ENCODE assay signal across 10 cellular contexts in genomic region chr15:31365032-31365654, GRCh38. TPM values are rescaled to one million over a fixed set of nuclear protein-coding genes. Genes with fewer than 3 reads are reported as not detected.
A peak's percentile ranks its signal among the peaks of the same experiment; 100 is the strongest.
DNase-seq lines count a peak whose midpoint lies in the region; ATAC-seq and TF ChIP-seq lines count a peak whose summit lies in the region.
"Had no signal": no experiment of that assay in that cellular context is flagged by ENCODE, and none has a peak within 500 bp of the region (broad histone marks: within the 10 kb centered on the region; RNA-seq: fewer than 3 reads in every experiment).

No MANE protein-coding gene starts in this region.

- no peaks in the 10 kb centered on the region for H3K27me3 Mint-ChIP-seq in stimulated activated naive CD8-positive, alpha-beta T cell treated with anti-CD3 and anti-CD28 coated beads, Interleukin-15, Interleukin-2, amounts not matched to agents 100 ng/mL and 50 ng/mL, for 24 hours
- no peaks in the 10 kb centered on the region for H3K27me3 Mint-ChIP-seq in natural killer cell (ENCODE audit: low read depth in 2 of 2)
- no peaks in the 10 kb centered on the region for H3K27me3 Mint-ChIP-seq in osteocyte (ENCODE audit: unreplicated experiment)
- H3K27me3 Mint-ChIP-seq: progenitor cell of endocrine pancreas had no signal

- no peaks in the 10 kb centered on the region for H3K9me3 ChIP-seq in HAP-1

- in situ Hi-C loops in HAP-1 (cut with MboI; ENCODE audit: low sequenced_read_pairs): no loop called here

- peak overlapping the region; percentile 70 for H3K4me3 Mint-ChIP-seq in stimulated activated naive CD8-positive, alpha-beta T cell treated with anti-CD3 and anti-CD28 coated beads, Interleukin-15, Interleukin-2, amounts not matched to agents 100 ng/mL and 50 ng/mL, for 24 hours
- H3K4me3 Mint-ChIP-seq in natural killer cell: peak overlapping the region; percentile 89
- no peak overlapping the region for H3K4me3 Mint-ChIP-seq in osteocyte (ENCODE audit: unreplicated experiment)

- H3K27me3 ChIP-seq in HAP-1 (ENCODE audit: low read depth): no peaks in the 10 kb centered on the region

- peaks cover 100% of the 10 kb centered on the region for H3K4me1 Mint-ChIP-seq in stimulated activated naive CD8-positive, alpha-beta T cell treated with anti-CD3 and anti-CD28 coated beads, Interleukin-15, Interleukin-2, amounts not matched to agents 100 ng/mL and 50 ng/mL, for 24 hours (ENCODE audit: low read depth)
- H3K4me1 Mint-ChIP-seq in natural killer cell (peaks cover 91 to 99% of the 10 kb centered on the region in 2 donors), osteocyte (ENCODE audit: unreplicated experiment) (peaks cover 47% of the 10 kb centered on the region)

- TF ChIP-seq CTCF in natural killer cell (IDR thresholded peaks at IDR 0.05) (no peak), osteocyte (IDR thresholded peaks at IDR 0.05) (no peak)

- no peak for ATAC-seq in stimulated activated naive CD8-positive, alpha-beta T cell treated with anti-CD3 and anti-CD28 coated beads, Interleukin-15, Interleukin-2, amounts not matched to agents 100 U/mL and 50 U/mL, for 24 hours
- ATAC-seq in natural killer cell (no peak), HG02973 (IDR thresholded peaks at IDR 0.05; ENCODE audit: unreplicated experiment) (no peak)

- H3K9me3 Mint-ChIP-seq in stimulated activated naive CD8-positive, alpha-beta T cell treated with anti-CD3 and anti-CD28 coated beads, Interleukin-15, Interleukin-2, amounts not matched to agents 100 ng/mL and 50 ng/mL, for 24 hours: no peaks in the 10 kb centered on the region
- H3K9me3 Mint-ChIP-seq in natural killer cell (peaks cover 0 to 3% of the 10 kb centered on the region in 2 donors), osteocyte (ENCODE audit: unreplicated experiment) (peaks cover 12% of the 10 kb centered on the region)

- peak overlapping the region; percentile 94 for H3K27ac Mint-ChIP-seq in stimulated activated naive CD8-positive, alpha-beta T cell treated with anti-CD3 and anti-CD28 coated beads, Interleukin-15, Interleukin-2, amounts not matched to agents 100 ng/mL and 50 ng/mL, for 24 hours
- H3K27ac Mint-ChIP-seq in natural killer cell (peak overlapping the region; percentile 88 to 96), osteocyte (ENCODE audit: unreplicated experiment) (no peak overlapping the region)

- no peak overlapping the region for H3K4me3 ChIP-seq in HAP-1

- peaks cover 12% of the 10 kb centered on the region for H3K4me1 ChIP-seq in HAP-1

- intact Hi-C loops in natural killer cell (cut with micrococcal nuclease): loop anchor here (2.0 to 10.0 kb wide), 3 partner anchors 124 to 370 kb away; partner anchors contain the start of gene MTMR10

- peak overlapping the region; percentile 95 for H3K27ac ChIP-seq in cingulate gyrus (ENCODE audit: low read depth, low read length)

- H3K36me3 ChIP-seq in HAP-1 (replicated peaks): no peaks in the 10 kb centered on the region

- peaks cover 25% of the 10 kb centered on the region for H3K36me3 Mint-ChIP-seq in stimulated activated naive CD8-positive, alpha-beta T cell treated with anti-CD3 and anti-CD28 coated beads, Interleukin-15, Interleukin-2, amounts not matched to agents 100 ng/mL and 50 ng/mL, for 24 hours (ENCODE audit: low read depth)
- peaks cover 13% of the 10 kb centered on the region for H3K36me3 Mint-ChIP-seq in natural killer cell
- H3K36me3 Mint-ChIP-seq in osteocyte (ENCODE audit: unreplicated experiment): peaks cover 4% of the 10 kb centered on the region

- DNase-seq in stimulated activated naive CD8-positive, alpha-beta T cell treated with anti-CD3 and anti-CD28 coated beads, Interleukin-15, Interleukin-2, amounts not matched to agents 100 U/mL and 50 U/mL, for 24 hours: no peak
- DNase-seq in natural killer cell: no peak
- DNase-seq in HAP-1 (ENCODE audit: low spot score in 2 of 2): no peak
- DNase-seq in osteocyte (ENCODE audit: extremely low spot score, unreplicated experiment): no peak
- DNase-seq in stimulated activated CD4-positive, alpha-beta T cell treated with anti-CD3 and anti-CD28 coated beads, Interleukin-2, amount 100 ng/mL, for 24 hours: no peak
- DNase-seq: NCI-H524 had no signal

RNA-seq across cellular contexts. Expression of gene KLF13, which starts 38.5 kb away (rescaled TPM):
- total RNA-seq in natural killer cell (100 to 1,000 TPM; 277 to 328 (median 300) TPM), osteocyte (54.5 and 57.7 TPM in 2 replicates)
